ENCODE assay signal across 17 cellular contexts in genomic region chr10:99982728-99983127, GRCh38. TPM values are rescaled to one million over a fixed set of nuclear protein-coding genes. Genes with fewer than 3 reads are reported as not detected.
A peak's percentile ranks its signal among the peaks of the same experiment; 100 is the strongest.
DNase-seq lines count a peak whose midpoint lies in the region; ATAC-seq and TF ChIP-seq lines count a peak whose summit lies in the region.
"Had no signal": no experiment of that assay in that cellular context is flagged by ENCODE, and none has a peak within 500 bp of the region (broad histone marks: within the 10 kb centered on the region; RNA-seq: fewer than 3 reads in every experiment).

No MANE protein-coding gene starts in this region.

- peak overlapping the region in 2 of 11 experiments; percentile 11 to 33; a peak in 1 of 22 replicates for H3K9ac ChIP-seq in BLaER1 treated with 17β-estradiol and CSF1 and Interleukin-3, amounts not matched to agents 10 nM and 100 nM

- peaks cover 7% of the 10 kb centered on the region for H3K4me1 Mint-ChIP-seq in activated CD8-positive, alpha-beta T cell treated with anti-CD3 and anti-CD28 coated beads, Interleukin-2, amount 10 ng/mL, durations not matched to agents 7 days and 5 days (ENCODE audit: low read depth)

- DNase-seq in RWPE2 (ENCODE audit: low spot score) (no peak), left lung (no peak), gastrocnemius medialis (no peak), head of caudate nucleus (no peak)
- DNase-seq in activated CD8-positive, alpha-beta T cell treated with anti-CD3 and anti-CD28 coated beads, Interleukin-2, amount 10 ng/mL, durations not matched to agents 7 days and 5 days, result no peak
- DNase-seq: activated CD4-positive, alpha-beta T cell treated with anti-CD3 and anti-CD28 coated beads for 1 hour; activated naive CD8-positive, alpha-beta T cell treated with anti-CD3 and anti-CD28 coated beads, Interleukin-2, amount 50 U/mL, for 24 hours; activated T-cell treated with anti-CD3 and anti-CD28 coated beads, Interleukin-2, amount 50 U/mL, for 24 hours; cortex of kidney; DMS79; NCI-H1417; PC-3 had no signal

- H3K27me3 Mint-ChIP-seq in activated CD8-positive, alpha-beta T cell treated with anti-CD3 and anti-CD28 coated beads, Interleukin-2, amount 10 ng/mL, durations not matched to agents 7 days and 5 days (ENCODE audit: low read depth), result no peaks in the 10 kb centered on the region
- H3K27me3 Mint-ChIP-seq: activated naive CD8-positive, alpha-beta T cell treated with anti-CD3 and anti-CD28 coated beads, Interleukin-2, amount 50 U/mL, for 24 hours; activated T-cell treated with anti-CD3 and anti-CD28 coated beads, Interleukin-2, amount 50 U/mL, for 24 hours; type B pancreatic cell had no signal

- intact Hi-C loops in left lung (cut with DNase I) (no loop called here), gastrocnemius medialis (cut with DNase I; ENCODE audit: low total_unique reads) (no loop called here), head of caudate nucleus (cut with DNase I) (no loop called here)

- no peak for TF ChIP-seq CTCF in RWPE2 (IDR thresholded peaks at IDR 0.05; ENCODE audit: poor library complexity, severe bottlenecking)
- TF ChIP-seq CTCF in left lung (IDR thresholded peaks at IDR 0.05), result no peak
- TF ChIP-seq CTCF in gastrocnemius medialis (IDR thresholded peaks at IDR 0.05 in 4 of 5, conservative IDR thresholded peaks at IDR 0.05 in 1 of 5), result no peak

- POLR2A ChIA-PET in activated CD8-positive, alpha-beta T cell treated with anti-CD3 and anti-CD28 coated beads, Interleukin-2, amount 10 ng/mL, durations not matched to agents 7 days and 5 days (lab: Charles Lee), result interaction anchor here (0.6 to 0.7 kb wide), 2 partner anchors 9 to 25 kb away, joined by 3 to 5 read pairs; no protein-coding TSS in a partner anchor

- H3K27ac ChIP-seq in BLaER1 treated with 17β-estradiol and CSF1 and Interleukin-3, amounts not matched to agents 10 nM and 100 nM, result peak overlapping the region in 3 of 11 experiments; percentile 30 to 43 (median 40); a peak in 3 of 22 replicates
- H3K27ac ChIP-seq in RWPE2 (ENCODE audit: poor library complexity, severe bottlenecking) (peak overlapping the region; percentile 98), left lung (peak overlapping the region; percentile 53 to 80), gastrocnemius medialis (peak overlapping the region; percentile 72 to 81 (median 76))

- H3K4me3 ChIP-seq in BLaER1 treated with 17β-estradiol and CSF1 and Interleukin-3, amounts not matched to agents 10 nM and 100 nM, result peak overlapping the region in 4 of 10 experiments; percentile 11 to 33 (median 18); a peak in 2 of 20 replicates
- H3K4me3 ChIP-seq in RWPE2 (ENCODE audit: severe bottlenecking), result no peak overlapping the region
- no peak overlapping the region for H3K4me3 ChIP-seq in left lung
- H3K4me3 ChIP-seq in gastrocnemius medialis, result no peak overlapping the region

- ATAC-seq in RWPE2 (ENCODE audit: low read depth) (no peak), left lung (no peak), gastrocnemius medialis (no peak), HG03108 (IDR thresholded peaks at IDR 0.05; ENCODE audit: unreplicated experiment) (no peak), esophagus mucosa (no peak)
- no peak for ATAC-seq in activated CD8-positive, alpha-beta T cell treated with anti-CD3 and anti-CD28 coated beads, Interleukin-2, amount 10 ng/mL, durations not matched to agents 7 days and 5 days
- ATAC-seq: activated naive CD8-positive, alpha-beta T cell treated with anti-CD3 and anti-CD28 coated beads, Interleukin-2, amount 50 U/mL, for 24 hours; PC-3 had no signal

- no peaks in the 10 kb centered on the region for H3K9me3 Mint-ChIP-seq in activated CD8-positive, alpha-beta T cell treated with anti-CD3 and anti-CD28 coated beads, Interleukin-2, amount 10 ng/mL, durations not matched to agents 7 days and 5 days (ENCODE audit: insufficient read depth)
- H3K9me3 Mint-ChIP-seq: activated naive CD8-positive, alpha-beta T cell treated with anti-CD3 and anti-CD28 coated beads, Interleukin-2, amount 50 U/mL, for 24 hours; activated T-cell treated with anti-CD3 and anti-CD28 coated beads, Interleukin-2, amount 50 U/mL, for 24 hours; T-helper 1 cell treated with Interleukin-12 subunit alpha and Interleukin-12 subunit beta and Interleukin-4 antibody, amounts not matched to agents 30 μg/mL and 1 μg/mL, for 36 hours; type B pancreatic cell had no signal

- in situ Hi-C loops in gastrocnemius medialis (cut with MboI; ENCODE audit: low sequenced_read_pairs in 4 of 4), result no loop called here

- peaks cover 26 to 51% (median 43%) of the 10 kb centered on the region in 10 experiments for H3K4me1 ChIP-seq in BLaER1 treated with 17β-estradiol and CSF1 and Interleukin-3, amounts not matched to agents 10 nM and 100 nM
- peaks cover 47% of the 10 kb centered on the region for H3K4me1 ChIP-seq in RWPE2 (ENCODE audit: insufficient read depth, poor library complexity, severe bottlenecking)
- peaks cover 10 to 45% of the 10 kb centered on the region in 2 donors for H3K4me1 ChIP-seq in left lung
- H3K4me1 ChIP-seq in gastrocnemius medialis, result peaks cover 41 to 53% of the 10 kb centered on the region in 2 donors

- H3K4me2 ChIP-seq in BLaER1 treated with 17β-estradiol and CSF1 and Interleukin-3, amounts not matched to agents 10 nM and 100 nM, result peak overlapping the region; percentile 74 to 88 (median 84)

- H3K27ac Mint-ChIP-seq in activated CD8-positive, alpha-beta T cell treated with anti-CD3 and anti-CD28 coated beads, Interleukin-2, amount 10 ng/mL, durations not matched to agents 7 days and 5 days, result no peak overlapping the region
- H3K27ac Mint-ChIP-seq: activated naive CD8-positive, alpha-beta T cell treated with anti-CD3 and anti-CD28 coated beads, Interleukin-2, amount 50 U/mL, for 24 hours; activated T-cell treated with anti-CD3 and anti-CD28 coated beads, Interleukin-2, amount 50 U/mL, for 24 hours; T-helper 1 cell treated with Interleukin-12 subunit alpha and Interleukin-12 subunit beta and Interleukin-4 antibody, amounts not matched to agents 30 μg/mL and 1 μg/mL, for 36 hours had no signal

- no peak for TF ChIP-seq POLR2A in gastrocnemius medialis (IDR thresholded peaks at IDR 0.05)

- no peak overlapping the region for H3K4me3 Mint-ChIP-seq in activated CD8-positive, alpha-beta T cell treated with anti-CD3 and anti-CD28 coated beads, Interleukin-2, amount 10 ng/mL, durations not matched to agents 7 days and 5 days
- H3K4me3 Mint-ChIP-seq: activated naive CD8-positive, alpha-beta T cell treated with anti-CD3 and anti-CD28 coated beads, Interleukin-2, amount 50 U/mL, for 24 hours; activated T-cell treated with anti-CD3 and anti-CD28 coated beads, Interleukin-2, amount 50 U/mL, for 24 hours; T-helper 1 cell treated with Interleukin-12 subunit alpha and Interleukin-12 subunit beta and Interleukin-4 antibody, amounts not matched to agents 30 μg/mL and 1 μg/mL, for 36 hours had no signal

- H3K36me3 ChIP-seq in BLaER1 treated with 17β-estradiol and CSF1 and Interleukin-3, amounts not matched to agents 10 nM and 100 nM, result no peaks in the 10 kb centered on the region
- H3K36me3 ChIP-seq in RWPE2 (ENCODE audit: low read depth), result peaks cover 20% of the 10 kb centered on the region
- H3K36me3 ChIP-seq in left lung, result no peaks in the 10 kb centered on the region
- H3K36me3 ChIP-seq in gastrocnemius medialis, result no peaks in the 10 kb centered on the region

- no peaks in the 10 kb centered on the region for H3K27me3 ChIP-seq in BLaER1 treated with 17β-estradiol and CSF1 and Interleukin-3, amounts not matched to agents 10 nM and 100 nM
- H3K27me3 ChIP-seq in RWPE2 (ENCODE audit: insufficient read depth, poor library complexity, severe bottlenecking), result no peaks in the 10 kb centered on the region
- H3K27me3 ChIP-seq in left lung, result no peaks in the 10 kb centered on the region
- H3K27me3 ChIP-seq in gastrocnemius medialis, result no peaks in the 10 kb centered on the region

- no peaks in the 10 kb centered on the region for H3K36me3 Mint-ChIP-seq in activated CD8-positive, alpha-beta T cell treated with anti-CD3 and anti-CD28 coated beads, Interleukin-2, amount 10 ng/mL, durations not matched to agents 7 days and 5 days (ENCODE audit: low read depth)

- H3K9me3 ChIP-seq in BLaER1 treated with 17β-estradiol and CSF1 and Interleukin-3, amounts not matched to agents 10 nM and 100 nM (replicated peaks in 1 of 11), result no peaks in the 10 kb centered on the region
- H3K9me3 ChIP-seq in RWPE2 (ENCODE audit: severe bottlenecking) (no peaks in the 10 kb centered on the region), left lung (no peaks in the 10 kb centered on the region), gastrocnemius medialis (no peaks in the 10 kb centered on the region)

- CTCF ChIA-PET in activated CD8-positive, alpha-beta T cell treated with anti-CD3 and anti-CD28 coated beads, Interleukin-2, amount 10 ng/mL, durations not matched to agents 7 days and 5 days (lab: Charles Lee), result interaction anchor here (0.8 kb wide), 1 partner anchor 63 kb away, joined by 3 read pairs; no protein-coding TSS in a partner anchor

- no peaks in the 10 kb centered on the region for H4K20me1 ChIP-seq in BLaER1 treated with 17β-estradiol and CSF1 and Interleukin-3, amounts not matched to agents 10 nM and 100 nM

RNA-seq across cellular contexts. Expression of gene DNMBP, which starts 27.0 kb away (rescaled TPM):
- total RNA-seq in left lung, result 10 to 100 TPM; 14.8 to 15.8 TPM
- total RNA-seq in gastrocnemius medialis, result 10 to 100 TPM in 3 of 4 donors, 1 to 10 TPM in 1; 9.5 to 22.5 (median 15.0) TPM
- total RNA-seq in activated CD8-positive, alpha-beta T cell treated with anti-CD3 and anti-CD28 coated beads, Interleukin-2, amount 10 ng/mL, durations not matched to agents 7 days and 5 days, result 1 to 10 TPM; 4.1 to 4.4 TPM
- 12.4 TPM for total RNA-seq in esophagus mucosa
